In the genomic region with DNA sequence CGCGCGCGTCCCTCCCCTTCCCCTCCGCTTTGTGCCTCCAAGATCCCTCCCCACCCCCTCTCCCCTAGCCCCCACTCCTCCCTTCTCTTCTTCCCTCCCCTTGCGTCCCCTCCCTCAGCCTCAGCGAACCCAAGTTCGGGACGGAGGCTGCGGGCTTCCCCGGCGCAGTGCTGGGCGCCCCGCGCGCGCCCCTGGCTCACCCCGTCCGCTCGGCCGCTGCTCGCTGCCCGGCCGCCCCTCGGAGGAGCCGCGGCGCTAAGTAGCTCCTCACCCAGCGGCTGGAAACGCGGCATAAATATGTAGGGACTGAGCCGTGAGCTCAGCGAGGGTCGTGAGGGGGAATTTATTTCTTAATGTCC, we compare ENCODE assay signal across 1 cellular context.
TF ChIP-seq lines count a peak whose summit lies in the region.

A gene (minus strand): TSS at position 315 of the 359 bp plus-strand sequence. CDS start 30,557 bp downstream, outside the sequence.

TF ChIP-seq in neural cell, 6 proteins besides CTCF, POLR2A, EP300 and RAD21:
- TF ChIP-seq, protein P1, sequence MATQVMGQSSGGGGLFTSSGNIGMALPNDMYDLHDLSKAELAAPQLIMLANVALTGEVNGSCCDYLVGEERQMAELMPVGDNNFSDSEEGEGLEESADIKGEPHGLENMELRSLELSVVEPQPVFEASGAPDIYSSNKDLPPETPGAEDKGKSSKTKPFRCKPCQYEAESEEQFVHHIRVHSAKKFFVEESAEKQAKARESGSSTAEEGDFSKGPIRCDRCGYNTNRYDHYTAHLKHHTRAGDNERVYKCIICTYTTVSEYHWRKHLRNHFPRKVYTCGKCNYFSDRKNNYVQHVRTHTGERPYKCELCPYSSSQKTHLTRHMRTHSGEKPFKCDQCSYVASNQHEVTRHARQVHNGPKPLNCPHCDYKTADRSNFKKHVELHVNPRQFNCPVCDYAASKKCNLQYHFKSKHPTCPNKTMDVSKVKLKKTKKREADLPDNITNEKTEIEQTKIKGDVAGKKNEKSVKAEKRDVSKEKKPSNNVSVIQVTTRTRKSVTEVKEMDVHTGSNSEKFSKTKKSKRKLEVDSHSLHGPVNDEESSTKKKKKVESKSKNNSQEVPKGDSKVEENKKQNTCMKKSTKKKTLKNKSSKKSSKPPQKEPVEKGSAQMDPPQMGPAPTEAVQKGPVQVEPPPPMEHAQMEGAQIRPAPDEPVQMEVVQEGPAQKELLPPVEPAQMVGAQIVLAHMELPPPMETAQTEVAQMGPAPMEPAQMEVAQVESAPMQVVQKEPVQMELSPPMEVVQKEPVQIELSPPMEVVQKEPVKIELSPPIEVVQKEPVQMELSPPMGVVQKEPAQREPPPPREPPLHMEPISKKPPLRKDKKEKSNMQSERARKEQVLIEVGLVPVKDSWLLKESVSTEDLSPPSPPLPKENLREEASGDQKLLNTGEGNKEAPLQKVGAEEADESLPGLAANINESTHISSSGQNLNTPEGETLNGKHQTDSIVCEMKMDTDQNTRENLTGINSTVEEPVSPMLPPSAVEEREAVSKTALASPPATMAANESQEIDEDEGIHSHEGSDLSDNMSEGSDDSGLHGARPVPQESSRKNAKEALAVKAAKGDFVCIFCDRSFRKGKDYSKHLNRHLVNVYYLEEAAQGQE (IDR thresholded peaks at IDR 0.05; ENCODE audit: borderline replicate concordance): no peak
- TF ChIP-seq TAF1 (IDR thresholded peaks at IDR 0.05; ENCODE audit: low read depth): no peak
- TF ChIP-seq POLR2AphosphoS5 (IDR thresholded peaks at IDR 0.05): no peak
- TF ChIP-seq SMC3 (conservative IDR thresholded peaks at IDR 0.05; ENCODE audit: poor library complexity): no peak
- TF ChIP-seq MXI1 (conservative IDR thresholded peaks at IDR 0.05; ENCODE audit: poor library complexity, severe bottlenecking): no peak
- no peak for TF ChIP-seq EZH2 (IDR thresholded peaks at IDR 0.05; ENCODE audit: borderline replicate concordance, insufficient read depth, low read length, poor library complexity, severe bottlenecking)
